Comparison of ENCODE assay signal across 10 cellular contexts in genomic region chr11:12746593-12747097, GRCh38.
DNase-seq lines count a peak whose midpoint lies in the region; ATAC-seq and TF ChIP-seq lines count a peak whose summit lies in the region.
"Had no signal": no experiment of that assay in that cellular context is flagged by ENCODE, and none has a peak within 500 bp of the region (broad histone marks: within the 10 kb centered on the region; RNA-seq: fewer than 3 reads in every experiment).

No MANE protein-coding gene starts in this region.

- H3K4me3 Mint-ChIP-seq in MCF 10A (ENCODE audit: unreplicated experiment) = no peak overlapping the region
- H3K4me3 Mint-ChIP-seq in nephron = peak overlapping the region; percentile 23 to 45 (median 37)

- POLR2A ChIA-PET in MCF 10A (lab: Yijun Ruan, JAX) = interaction anchor here (0.6 to 3.5 kb wide), 15 partner anchors 8 to 1608 kb away, joined by 3 to 19 read pairs (median 5); no protein-coding TSS in a partner anchor

- CTCF ChIA-PET in MCF 10A (lab: Yijun Ruan, JAX) = interaction anchor here (0.7 to 1.5 kb wide), 3 partner anchors 12 to 142 kb away, joined by 3 to 6 read pairs (median 3); no protein-coding TSS in a partner anchor

- peaks cover 36% of the 10 kb centered on the region for H3K4me1 Mint-ChIP-seq in MCF 10A (ENCODE audit: insufficient read depth, unreplicated experiment)
- peaks cover 61% of the 10 kb centered on the region for H3K4me1 Mint-ChIP-seq in nephron

- no TSS peak for BruUV-seq in MCF 10A (replicated peaks; lab: Mats Ljungman, UMichigan)

- DNase-seq in EL (peak; percentile 90), NCI-H2171 (lab: John Stamatoyannopoulos, UW) (peak; percentile 76), MCF 10A (ENCODE audit: unreplicated experiment) (peak; percentile 94)
- no peak for DNase-seq in activated effector memory CD4-positive, alpha-beta T cell treated with anti-CD3 and anti-CD28 coated beads, Interleukin-2, amount 50 U/mL, for 16 hours
- DNase-seq in activated CD4-positive, CD25-positive, alpha-beta regulatory T cell treated with anti-CD3 and anti-CD28 coated beads, Interleukin-2, amount 50 U/mL, for 72 hours = no peak
- no peak for DNase-seq in activated CD4-positive, alpha-beta T cell treated with anti-CD3 and anti-CD28 coated beads for 4 hours
- DNase-seq: right lobe of liver had no signal

- H3K36me3 Mint-ChIP-seq in MCF 10A (ENCODE audit: insufficient read depth, unreplicated experiment) (peaks cover 20% of the 10 kb centered on the region), nephron (ENCODE audit: low read depth) (no peaks in the 10 kb centered on the region)

- H3K27ac Mint-ChIP-seq in MCF 10A (ENCODE audit: low read depth, unreplicated experiment) = peak overlapping the region; percentile 71
- H3K27ac Mint-ChIP-seq in nephron = peak overlapping the region; percentile 74 to 88 (median 85)

- H3K27me3 Mint-ChIP-seq in MCF 10A (ENCODE audit: insufficient read depth, unreplicated experiment) = no peaks in the 10 kb centered on the region
- H3K27me3 Mint-ChIP-seq in nephron (ENCODE audit: low read depth) = no peaks in the 10 kb centered on the region

- ATAC-seq in HG02852 (IDR thresholded peaks at IDR 0.05; ENCODE audit: unreplicated experiment) = no peak
- ATAC-seq: GM12878 had no signal

- no peak for TF ChIP-seq CTCF in MCF 10A (IDR thresholded peaks at IDR 0.05; ENCODE audit: unreplicated experiment)
- peak in 2 of 3 experiments; percentile 32 to 36 for TF ChIP-seq CTCF in nephron (IDR thresholded peaks at IDR 0.05; ENCODE audit: unreplicated experiment in 3 of 3)

- intact Hi-C loops in MCF 10A (cut with micrococcal nuclease) = no loop called here

- H3K9me3 Mint-ChIP-seq in MCF 10A (ENCODE audit: unreplicated experiment) = no peaks in the 10 kb centered on the region
- H3K9me3 Mint-ChIP-seq in nephron = no peaks in the 10 kb centered on the region

Comparison
In these comparisons a context has a peak if more than half of its experiments do, and no peak if none do; other contexts are left out.
1. DNase-seq: peak in EL (single experiment), NCI-H2171 (single experiment) and MCF 10A (single experiment); none in activated effector memory CD4-positive, alpha-beta T cell treated with anti-CD3 and anti-CD28 coated beads, Interleukin-2, amount 50 U/mL, for 16 hours (single experiment), activated CD4-positive, CD25-positive, alpha-beta regulatory T cell treated with anti-CD3 and anti-CD28 coated beads, Interleukin-2, amount 50 U/mL, for 72 hours (single experiment) and activated CD4-positive, alpha-beta T cell treated with anti-CD3 and anti-CD28 coated beads for 4 hours (0 of 2).